Comparison of ENCODE assay signal across 8 cellular contexts in the genomic region with DNA sequence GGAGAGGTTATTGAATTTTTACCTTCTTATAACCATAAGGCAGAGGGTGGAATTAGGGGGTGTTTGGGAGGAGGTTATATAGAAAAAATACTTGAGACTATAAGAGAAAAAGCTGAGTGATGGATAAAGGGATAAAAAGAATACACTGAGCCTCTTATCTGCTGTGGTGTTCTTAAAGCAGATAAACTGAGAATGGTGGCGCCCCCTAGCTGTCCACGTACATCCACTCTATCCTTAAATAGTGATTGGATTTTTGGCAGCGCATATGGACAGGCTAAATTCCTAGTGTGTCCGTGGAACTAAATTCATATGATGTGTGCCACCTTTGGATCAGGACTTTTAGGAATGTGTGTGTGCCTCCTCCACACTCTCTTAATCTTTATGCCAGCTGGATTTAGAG.
DNase-seq lines count a peak whose midpoint lies in the region; ATAC-seq lines count a peak whose summit lies in the region.

No MANE protein-coding gene starts in this region.

- peak; percentile 23 for DNase-seq in EH (ENCODE audit: low read depth)
- DNase-seq in HK-2 (ENCODE audit: unreplicated experiment), result peak; percentile 8
- peak; percentile 61 for DNase-seq in activated CD8-positive, alpha-beta memory T cell treated with anti-CD3 and anti-CD28 coated beads for 24 hours
- DNase-seq in glomerular visceral epithelial cell (ENCODE audit: extremely low spot score), result peak; percentile 1
- peak; percentile 10 for DNase-seq in stimulated activated CD8-positive, alpha-beta memory T cell treated with anti-CD3 and anti-CD28 coated beads, Interleukin-12 subunit alpha, Interleukin-12 subunit beta, amount 100 ng/mL, for 1 hour (ENCODE audit: low read depth)
- no peak for DNase-seq in NCI-H226

- ATAC-seq in HG02938 (IDR thresholded peaks at IDR 0.05; ENCODE audit: unreplicated experiment), result no peak
- no peak for ATAC-seq in GM19467 (IDR thresholded peaks at IDR 0.05; ENCODE audit: unreplicated experiment)
